ENCODE assay signal across 8 cellular contexts in genomic region chr11:75350122-75350742, GRCh38. TPM values are rescaled to one million over a fixed set of nuclear protein-coding genes. Genes with fewer than 3 reads are reported as not detected.
A peak's percentile ranks its signal among the peaks of the same experiment; 100 is the strongest.
DNase-seq lines count a peak whose midpoint lies in the region; ATAC-seq and TF ChIP-seq lines count a peak whose summit lies in the region.

No MANE protein-coding gene starts in this region.

- H3K9me3 Mint-ChIP-seq in T-helper 1 cell treated with Interleukin-12 subunit alpha and Interleukin-12 subunit beta and Interleukin-4 antibody, amounts not matched to agents 30 μg/mL and 1 μg/mL, for 36 hours, result no peaks in the 10 kb centered on the region

- H3K4me3 ChIP-seq in liver (ENCODE audit: low read depth in 1 of 3, low read length in 3 of 3), result peak overlapping the region in 2 of 3 donors; percentile 64 to 65
- H3K4me3 ChIP-seq in suprapubic skin, result peak overlapping the region; percentile 60

- H3K36me3 ChIP-seq in liver (ENCODE audit: control insufficient read depth in 4 of 4, insufficient read depth in 3 of 4, low read depth in 1 of 4, low read length in 3 of 4) (no peaks in the 10 kb centered on the region), suprapubic skin (no peaks in the 10 kb centered on the region)

- H3K9ac ChIP-seq in liver (ENCODE audit: low read depth in 1 of 2, low read length in 2 of 2), result peak overlapping the region; percentile 18 to 19

- DNase-seq in T-helper 1 cell (no peak), suprapubic skin (ENCODE audit: low spot score in 2 of 2) (no peak), NCI-H2227 treated with DMSO at 0.1 percent for 48 hours (lab: John Stamatoyannopoulos, UW) (no peak), NCI-H2227 (lab: John Stamatoyannopoulos, UW; ENCODE audit: unreplicated experiment) (no peak)

- H3K27me3 ChIP-seq in liver (ENCODE audit: control insufficient read depth in 4 of 4, insufficient read depth in 4 of 4, low read length in 3 of 4), result no peaks in the 10 kb centered on the region
- no peaks in the 10 kb centered on the region for H3K27me3 ChIP-seq in suprapubic skin

- ATAC-seq in GM21737 (IDR thresholded peaks at IDR 0.05; ENCODE audit: unreplicated experiment), result no peak

- H3K9me3 ChIP-seq in liver (ENCODE audit: control insufficient read depth in 4 of 4, low read length in 3 of 4) (no peaks in the 10 kb centered on the region), suprapubic skin (no peaks in the 10 kb centered on the region)

- TF ChIP-seq POLR2A in suprapubic skin (IDR thresholded peaks at IDR 0.05), result no peak

- TF ChIP-seq EP300 in suprapubic skin (IDR thresholded peaks at IDR 0.05), result no peak

- peak overlapping the region; percentile 36 for H3K27ac ChIP-seq in adipose tissue (ENCODE audit: low read depth, low read length)
- H3K27ac ChIP-seq in liver (ENCODE audit: low read depth in 1 of 2, low read length in 2 of 2), result peak overlapping the region; percentile 80 to 92
- peak overlapping the region; percentile 90 for H3K27ac ChIP-seq in suprapubic skin

- no peak for TF ChIP-seq CTCF in liver (IDR thresholded peaks at IDR 0.05; ENCODE audit: low read depth, low read length, missing input control)
- no peak for TF ChIP-seq CTCF in suprapubic skin (IDR thresholded peaks at IDR 0.05)

- H3K4me1 ChIP-seq in liver (ENCODE audit: control insufficient read depth in 4 of 4, insufficient read depth in 4 of 4, low read length in 3 of 4) (peaks cover 0 to 70% (median 40%) of the 10 kb centered on the region in 4 donors), suprapubic skin (peaks cover 72% of the 10 kb centered on the region)

- H3K27ac Mint-ChIP-seq in T-helper 1 cell treated with Interleukin-12 subunit alpha and Interleukin-12 subunit beta and Interleukin-4 antibody, amounts not matched to agents 30 μg/mL and 1 μg/mL, for 36 hours, result peak overlapping the region; percentile 90

- peaks cover 9% of the 10 kb centered on the region for H3K36me3 Mint-ChIP-seq in T-helper 1 cell treated with Interleukin-12 subunit alpha and Interleukin-12 subunit beta and Interleukin-4 antibody, amounts not matched to agents 30 μg/mL and 1 μg/mL, for 36 hours (ENCODE audit: low read depth)

- TF ChIP-seq RAD21 in liver (IDR thresholded peaks at IDR 0.05), result no peak

- no peaks in the 10 kb centered on the region for H3K27me3 Mint-ChIP-seq in T-helper 1 cell treated with Interleukin-12 subunit alpha and Interleukin-12 subunit beta and Interleukin-4 antibody, amounts not matched to agents 30 μg/mL and 1 μg/mL, for 36 hours (ENCODE audit: low read depth)

- peaks cover 53% of the 10 kb centered on the region for H3K4me1 Mint-ChIP-seq in T-helper 1 cell treated with Interleukin-12 subunit alpha and Interleukin-12 subunit beta and Interleukin-4 antibody, amounts not matched to agents 30 μg/mL and 1 μg/mL, for 36 hours (ENCODE audit: low read depth)

- 27 to 50% (median 34%) methylated on average over 9 of the region's 9 CpGs for WGBS in adipose tissue, 3 donors
- WGBS in liver, result 59% methylated on average over 9 of the region's 9 CpGs
- 50% methylated on average over 9 of the region's 9 CpGs for WGBS in suprapubic skin

- H3K4me3 Mint-ChIP-seq in T-helper 1 cell treated with Interleukin-12 subunit alpha and Interleukin-12 subunit beta and Interleukin-4 antibody, amounts not matched to agents 30 μg/mL and 1 μg/mL, for 36 hours, result peak overlapping the region; percentile 85

TF ChIP-seq in liver, 16 proteins besides CTCF, POLR2A, EP300 and RAD21:
- TF ChIP-seq SP1 (IDR thresholded peaks at IDR 0.05), result no peak
- no peak for TF ChIP-seq FOXA2 (IDR thresholded peaks at IDR 0.05)
- TF ChIP-seq MAX (IDR thresholded peaks at IDR 0.05), result no peak
- TF ChIP-seq ZBTB33 (IDR thresholded peaks at IDR 0.05), result no peak
- TF ChIP-seq JUND (IDR thresholded peaks at IDR 0.05), result no peak
- TF ChIP-seq HNF4A (conservative IDR thresholded peaks at IDR 0.05), result no peak
- TF ChIP-seq EGR1 (IDR thresholded peaks at IDR 0.05; ENCODE audit: low read depth in 2 of 2), result no peak
- TF ChIP-seq NR2F2 (IDR thresholded peaks at IDR 0.05), result no peak
- TF ChIP-seq GABPA (IDR thresholded peaks at IDR 0.05 in 1 of 2, conservative IDR thresholded peaks at IDR 0.05 in 1 of 2), result no peak
- no peak for TF ChIP-seq ATF3 (IDR thresholded peaks at IDR 0.05)
- TF ChIP-seq YY1 (IDR thresholded peaks at IDR 0.05), result no peak
- no peak for TF ChIP-seq HNF4G (IDR thresholded peaks at IDR 0.05)
- no peak for TF ChIP-seq RXRA (IDR thresholded peaks at IDR 0.05)
- no peak for TF ChIP-seq TAF1 (conservative IDR thresholded peaks at IDR 0.05)
- no peak for TF ChIP-seq FOXA1 (IDR thresholded peaks at IDR 0.05)
- no peak for TF ChIP-seq REST (IDR thresholded peaks at IDR 0.05)

RNA-seq across cellular contexts. Expression of gene ARRB1, which starts 1.2 kb away (rescaled TPM):
- polyA plus RNA-seq in adipose tissue (10 to 100 TPM; 28.2 to 36.6 (median 35.8) TPM), liver (1 to 10 TPM; 3.3 to 5.7 TPM)
- total RNA-seq in liver (10 to 100 TPM; 19.3 to 21.2 TPM), suprapubic skin (10 to 100 TPM; 24.8 to 57.2 (median 38.4) TPM)

RNA-seq across cellular contexts. Expression of gene RPS3, which starts 49.1 kb away (rescaled TPM):
- 1,000 to 10,000 TPM; 1,862 to 3,388 (median 2,569) TPM for polyA plus RNA-seq in adipose tissue
- 1,000 to 10,000 TPM in 1 of 2 donors, 100 to 1,000 TPM in 1; 289 to 1,115 TPM for total RNA-seq in liver
- 100 to 1,000 TPM; 365 to 620 TPM for polyA plus RNA-seq in liver
- 1,000 to 10,000 TPM in 3 of 4 donors, 100 to 1,000 TPM in 1; 851 to 2,162 (median 1,899) TPM for total RNA-seq in suprapubic skin

Comparison
In these comparisons a context has a peak if more than half of its experiments do, and no peak if none do; other contexts are left out.
1. H3K27ac ChIP-seq: peak in every context shown above with its lines; median percentile 90 in suprapubic skin; 86 in liver; 36 in adipose tissue.